Comparison of ENCODE assay signal across 8 cellular contexts in genomic region chr12:9869307-9870161, GRCh38. TPM values are rescaled to one million over a fixed set of nuclear protein-coding genes. Genes with fewer than 3 reads are reported as not detected.
DNase-seq lines count a peak whose midpoint lies in the region; ATAC-seq and TF ChIP-seq lines count a peak whose summit lies in the region.

Gene CLEC2B, minus strand, starts transcription at chr12:9869354.

- H3K4me3 Mint-ChIP-seq in activated naive CD8-positive, alpha-beta T cell, result peak within 1 kb of the TSS; percentile 86

- H3K79me2 ChIP-seq in ACC112 (ENCODE audit: control insufficient read depth, insufficient read depth, low read length, unreplicated experiment), result peaks cover 30% of the 10 kb centered on the region

- intact Hi-C loops in left cardiac atrium (cut with DNase I) (no loop called here), gastrocnemius medialis (cut with DNase I; ENCODE audit: low total_unique reads) (no loop called here)

- H3K36me3 ChIP-seq in ACC112 (ENCODE audit: insufficient read depth, low read length) (no peaks in the 10 kb centered on the region), gastrocnemius medialis (no peaks in the 10 kb centered on the region)

- H2AFZ ChIP-seq in ACC112 (ENCODE audit: low read length, unreplicated experiment), result peak within 1 kb of the TSS; percentile 94

- H3K4me1 ChIP-seq in ACC112 (ENCODE audit: control insufficient read depth, insufficient read depth, low read length, unreplicated experiment) (peaks cover 12% of the 10 kb centered on the region), gastrocnemius medialis (peaks cover 10 to 12% of the 10 kb centered on the region in 2 donors)

- DNase-seq in LNCaP clone FGC (ENCODE audit: low read depth) (peak; percentile 13), left cardiac atrium (no peak), gastrocnemius medialis (no peak), cortex of kidney (lab: John Stamatoyannopoulos, UW) (no peak)

- H3K9me3 ChIP-seq in gastrocnemius medialis, result no peaks in the 10 kb centered on the region

- H3K27ac Mint-ChIP-seq in activated naive CD8-positive, alpha-beta T cell, result peak within 1 kb of the TSS; percentile 99

- peaks cover 2% of the 10 kb centered on the region for H3K36me3 Mint-ChIP-seq in activated naive CD8-positive, alpha-beta T cell

- H3K9me3 Mint-ChIP-seq in activated naive CD8-positive, alpha-beta T cell (ENCODE audit: low read depth), result no peaks in the 10 kb centered on the region

- no peaks in the 10 kb centered on the region for H3K27me3 Mint-ChIP-seq in activated naive CD8-positive, alpha-beta T cell

- ATAC-seq in GM18907 (IDR thresholded peaks at IDR 0.05; ENCODE audit: unreplicated experiment) (peak; percentile 40), left cardiac atrium (peak; percentile 64 to 82), gastrocnemius medialis (peak; percentile 77 to 84), HG03095 (IDR thresholded peaks at IDR 0.05; ENCODE audit: unreplicated experiment) (no peak)

- peak within 1 kb of the TSS; percentile 77 for H3K4me3 ChIP-seq in ACC112 (ENCODE audit: low read depth, low read length)
- H3K4me3 ChIP-seq in LNCaP clone FGC (ENCODE audit: low read depth, low read length), result peak within 1 kb of the TSS; percentile 65
- H3K4me3 ChIP-seq in gastrocnemius medialis, result peak within 1 kb of the TSS; percentile 52 to 60 (median 56)

- TF ChIP-seq CTCF in LNCaP clone FGC (IDR thresholded peaks at IDR 0.05; ENCODE audit: control insufficient read depth, extremely low read depth, insufficient read depth), result no peak
- TF ChIP-seq CTCF in gastrocnemius medialis (IDR thresholded peaks at IDR 0.05 in 4 of 5, conservative IDR thresholded peaks at IDR 0.05 in 1 of 5), result no peak

- H3K4me1 Mint-ChIP-seq in activated naive CD8-positive, alpha-beta T cell (ENCODE audit: low read depth), result peaks cover 40% of the 10 kb centered on the region

- H3K27ac ChIP-seq in ACC112 (ENCODE audit: low read depth, low read length) (peak within 1 kb of the TSS; percentile 89), gastrocnemius medialis (peak within 1 kb of the TSS; percentile 79 to 88 (median 83))

- TF ChIP-seq POLR2A in gastrocnemius medialis (IDR thresholded peaks at IDR 0.05), result peak; percentile 10 to 58

- in situ Hi-C loops in gastrocnemius medialis (cut with MboI; ENCODE audit: low sequenced_read_pairs in 4 of 4), result no loop called here

- H3K27me3 ChIP-seq in ACC112 (ENCODE audit: insufficient read depth, low read length), result no peaks in the 10 kb centered on the region
- no peaks in the 10 kb centered on the region for H3K27me3 ChIP-seq in gastrocnemius medialis

RNA-seq across cellular contexts. Expression of gene CLEC2B, which starts in this region (rescaled TPM):
- 1 to 10 TPM; 3.9 to 8.6 TPM for total RNA-seq in left cardiac atrium
- 10 to 100 TPM in 2 of 4 donors, 1 to 10 TPM in 2; 3.1 to 14.4 (median 10.7) TPM for total RNA-seq in gastrocnemius medialis
